In genomic region chr3:110397115-110397514, GRCh38 we compare ENCODE assay signal across 2 cellular contexts.
A peak's percentile ranks its signal among the peaks of the same experiment; 100 is the strongest.
TF ChIP-seq lines count a peak whose summit lies in the region.

No MANE protein-coding gene starts in this region.

TF ChIP-seq in SK-N-SH, 30 proteins besides CTCF, POLR2A, EP300 and RAD21 (continued from another document):
- TF ChIP-seq, protein P1, sequence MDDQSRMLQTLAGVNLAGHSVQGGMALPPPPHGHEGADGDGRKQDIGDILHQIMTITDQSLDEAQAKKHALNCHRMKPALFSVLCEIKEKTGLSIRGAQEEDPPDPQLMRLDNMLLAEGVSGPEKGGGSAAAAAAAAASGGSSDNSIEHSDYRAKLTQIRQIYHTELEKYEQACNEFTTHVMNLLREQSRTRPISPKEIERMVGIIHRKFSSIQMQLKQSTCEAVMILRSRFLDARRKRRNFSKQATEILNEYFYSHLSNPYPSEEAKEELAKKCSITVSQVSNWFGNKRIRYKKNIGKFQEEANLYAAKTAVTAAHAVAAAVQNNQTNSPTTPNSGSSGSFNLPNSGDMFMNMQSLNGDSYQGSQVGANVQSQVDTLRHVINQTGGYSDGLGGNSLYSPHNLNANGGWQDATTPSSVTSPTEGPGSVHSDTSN (IDR thresholded peaks at IDR 0.05), result peak; percentile 32; the same call in 1 of the 2 replicates

TF ChIP-seq in SK-N-SH treated with all-trans-retinoic acid at 6 μM for 48 hours, 23 proteins besides CTCF, POLR2A, EP300 and RAD21 (continued from another document):
- TF ChIP-seq TSHZ2 (CRISPR knock-in tag; IDR thresholded peaks at IDR 0.05) (no peak), OSR1 (CRISPR knock-in tag; IDR thresholded peaks at IDR 0.05) (no peak), ARNTL (CRISPR knock-in tag; IDR thresholded peaks at IDR 0.05; ENCODE audit: borderline replicate concordance, low read depth) (no peak), TOX (CRISPR knock-in tag; IDR thresholded peaks at IDR 0.05; ENCODE audit: borderline replicate concordance) (no peak), ZC3H10 (CRISPR knock-in tag; IDR thresholded peaks at IDR 0.05) (no peak), ISL1 (CRISPR knock-in tag; IDR thresholded peaks at IDR 0.05) (no peak), ZNF70 (CRISPR knock-in tag; IDR thresholded peaks at IDR 0.05) (no peak), RARB (CRISPR knock-in tag; IDR thresholded peaks at IDR 0.05) (no peak), ZNF565 (CRISPR knock-in tag; conservative IDR thresholded peaks at IDR 0.05; ENCODE audit: low read depth) (no peak), GLIS3 (CRISPR knock-in tag; IDR thresholded peaks at IDR 0.05) (no peak), ZFP3 (CRISPR knock-in tag; IDR thresholded peaks at IDR 0.05) (no peak), ZNF8 (CRISPR knock-in tag; IDR thresholded peaks at IDR 0.05) (no peak), BACH2 (CRISPR knock-in tag; IDR thresholded peaks at IDR 0.05; ENCODE audit: borderline replicate concordance) (no peak), CSRNP3 (CRISPR knock-in tag; IDR thresholded peaks at IDR 0.05) (no peak), TCF4 (CRISPR knock-in tag; IDR thresholded peaks at IDR 0.05; ENCODE audit: borderline replicate concordance) (no peak)
- TF ChIP-seq, protein P2, sequence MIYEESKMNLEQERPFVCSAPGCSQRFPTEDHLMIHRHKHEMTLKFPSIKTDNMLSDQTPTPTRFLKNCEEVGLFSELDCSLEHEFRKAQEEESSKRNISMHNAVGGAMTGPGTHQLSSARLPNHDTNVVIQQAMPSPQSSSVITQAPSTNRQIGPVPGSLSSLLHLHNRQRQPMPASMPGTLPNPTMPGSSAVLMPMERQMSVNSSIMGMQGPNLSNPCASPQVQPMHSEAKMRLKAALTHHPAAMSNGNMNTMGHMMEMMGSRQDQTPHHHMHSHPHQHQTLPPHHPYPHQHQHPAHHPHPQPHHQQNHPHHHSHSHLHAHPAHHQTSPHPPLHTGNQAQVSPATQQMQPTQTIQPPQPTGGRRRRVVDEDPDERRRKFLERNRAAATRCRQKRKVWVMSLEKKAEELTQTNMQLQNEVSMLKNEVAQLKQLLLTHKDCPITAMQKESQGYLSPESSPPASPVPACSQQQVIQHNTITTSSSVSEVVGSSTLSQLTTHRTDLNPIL (CRISPR knock-in tag; IDR thresholded peaks at IDR 0.05; ENCODE audit: low read depth), result no peak
